Comparison of ENCODE assay signal across 9 cellular contexts in genomic region chr6:79522609-79523008, GRCh38.
"Had no signal": no experiment of that assay in that cellular context is flagged by ENCODE, and none has a peak within 500 bp of the region (broad histone marks: within the 10 kb centered on the region; RNA-seq: fewer than 3 reads in every experiment).

No MANE protein-coding gene starts in this region.

- FAIRE-seq: K562 had no signal

- H3K27ac ChIP-seq: GM23248, HL-60 had no signal

- H2AFZ ChIP-seq: GM23248 had no signal

- H3K36me3 ChIP-seq: HAP-1 had no signal

- H3K9ac ChIP-seq: GM23248 had no signal

- H3K9me3 ChIP-seq: HAP-1 had no signal

- DNase-seq: GM23248, GOT3, H7, HFFc6, IMR-90 had no signal

- ATAC-seq: HCT116, K562 had no signal

- H3K4me3 ChIP-seq: GM23248, HAP-1, K562 had no signal
